Comparison of ENCODE assay signal across 1 cellular context in the genomic region with DNA sequence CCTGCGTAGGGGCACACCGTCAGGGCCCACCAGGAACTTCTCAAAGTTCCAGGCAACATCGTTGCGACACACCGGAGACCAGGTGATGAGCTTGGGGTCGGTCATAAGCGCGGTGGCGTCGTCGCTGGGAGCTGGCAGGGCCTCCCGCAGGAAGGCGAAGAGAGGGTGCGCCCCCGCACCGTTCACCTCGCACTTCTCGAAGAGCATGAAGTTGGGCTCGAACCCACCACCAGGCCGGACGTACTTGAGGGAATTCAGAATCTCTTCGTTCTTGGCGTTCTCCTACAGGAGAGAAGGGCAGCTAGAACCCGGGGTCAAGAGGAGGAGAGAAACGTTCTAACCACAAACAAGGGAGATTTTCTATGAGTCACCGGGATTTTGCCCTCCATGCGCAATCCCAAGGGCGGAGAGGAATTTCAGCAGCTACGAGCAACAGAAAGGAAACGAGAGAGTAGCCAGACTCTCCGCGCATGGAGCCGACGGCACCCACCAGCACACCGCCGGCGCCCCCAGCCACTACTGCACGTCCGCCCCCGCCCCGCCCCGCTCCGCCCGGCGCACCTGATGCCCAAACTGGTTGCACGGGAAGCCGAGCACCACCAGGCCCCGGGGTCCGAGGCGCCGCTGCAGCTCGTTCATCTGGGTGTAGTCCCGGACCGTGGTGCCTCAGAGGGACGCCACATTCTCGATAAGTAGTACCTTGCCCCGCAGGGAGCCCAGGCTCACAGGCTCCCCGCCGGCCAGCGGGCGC.
TF ChIP-seq lines count a peak whose summit lies in the region.

No MANE protein-coding gene starts in this region.

TF ChIP-seq in HepG2, 621 proteins besides CTCF, POLR2A, EP300 and RAD21 (continued from another document and continues in another):
- TF ChIP-seq, protein P1, sequence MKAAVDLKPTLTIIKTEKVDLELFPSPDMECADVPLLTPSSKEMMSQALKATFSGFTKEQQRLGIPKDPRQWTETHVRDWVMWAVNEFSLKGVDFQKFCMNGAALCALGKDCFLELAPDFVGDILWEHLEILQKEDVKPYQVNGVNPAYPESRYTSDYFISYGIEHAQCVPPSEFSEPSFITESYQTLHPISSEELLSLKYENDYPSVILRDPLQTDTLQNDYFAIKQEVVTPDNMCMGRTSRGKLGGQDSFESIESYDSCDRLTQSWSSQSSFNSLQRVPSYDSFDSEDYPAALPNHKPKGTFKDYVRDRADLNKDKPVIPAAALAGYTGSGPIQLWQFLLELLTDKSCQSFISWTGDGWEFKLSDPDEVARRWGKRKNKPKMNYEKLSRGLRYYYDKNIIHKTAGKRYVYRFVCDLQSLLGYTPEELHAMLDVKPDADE (CRISPR knock-in tag; IDR thresholded peaks at IDR 0.05) = 0 out of 2 replicates have a peak, but pooled peaks have one; percentile 4
- no peak for TF ChIP-seq FOXJ3 (CRISPR knock-in tag; IDR thresholded peaks at IDR 0.05; ENCODE audit: borderline replicate concordance)
- TF ChIP-seq ISL2 (CRISPR knock-in tag; IDR thresholded peaks at IDR 0.05) = no peak
- no peak for TF ChIP-seq HNRNPLL (IDR thresholded peaks at IDR 0.05; ENCODE audit: low read depth, low read length, poor library complexity, severe bottlenecking)
- no peak for TF ChIP-seq ZFP36L1 (CRISPR knock-in tag; IDR thresholded peaks at IDR 0.05)
- TF ChIP-seq, protein P2, sequence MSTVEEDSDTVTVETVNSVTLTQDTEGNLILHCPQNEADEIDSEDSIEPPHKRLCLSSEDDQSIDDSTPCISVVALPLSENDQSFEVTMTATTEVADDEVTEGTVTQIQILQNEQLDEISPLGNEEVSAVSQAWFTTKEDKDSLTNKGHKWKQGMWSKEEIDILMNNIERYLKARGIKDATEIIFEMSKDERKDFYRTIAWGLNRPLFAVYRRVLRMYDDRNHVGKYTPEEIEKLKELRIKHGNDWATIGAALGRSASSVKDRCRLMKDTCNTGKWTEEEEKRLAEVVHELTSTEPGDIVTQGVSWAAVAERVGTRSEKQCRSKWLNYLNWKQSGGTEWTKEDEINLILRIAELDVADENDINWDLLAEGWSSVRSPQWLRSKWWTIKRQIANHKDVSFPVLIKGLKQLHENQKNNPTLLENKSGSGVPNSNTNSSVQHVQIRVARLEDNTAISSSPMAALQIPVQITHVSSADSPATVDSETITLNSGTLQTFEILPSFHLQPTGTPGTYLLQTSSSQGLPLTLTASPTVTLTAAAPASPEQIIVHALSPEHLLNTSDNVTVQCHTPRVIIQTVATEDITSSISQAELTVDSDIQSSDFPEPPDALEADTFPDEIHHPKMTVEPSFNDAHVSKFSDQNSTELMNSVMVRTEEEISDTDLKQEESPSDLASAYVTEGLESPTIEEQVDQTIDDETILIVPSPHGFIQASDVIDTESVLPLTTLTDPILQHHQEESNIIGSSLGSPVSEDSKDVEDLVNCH (CRISPR knock-in tag; IDR thresholded peaks at IDR 0.05) = no peak
- TF ChIP-seq NCOA1 (CRISPR knock-in tag; IDR thresholded peaks at IDR 0.05) = no peak
- TF ChIP-seq, protein P3, sequence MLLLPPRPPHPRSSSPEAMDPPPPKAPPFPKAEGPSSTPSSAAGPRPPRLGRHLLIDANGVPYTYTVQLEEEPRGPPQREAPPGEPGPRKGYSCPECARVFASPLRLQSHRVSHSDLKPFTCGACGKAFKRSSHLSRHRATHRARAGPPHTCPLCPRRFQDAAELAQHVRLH (CRISPR knock-in tag; IDR thresholded peaks at IDR 0.05; ENCODE audit: borderline replicate concordance, low read depth) = no peak
- TF ChIP-seq, protein P4, sequence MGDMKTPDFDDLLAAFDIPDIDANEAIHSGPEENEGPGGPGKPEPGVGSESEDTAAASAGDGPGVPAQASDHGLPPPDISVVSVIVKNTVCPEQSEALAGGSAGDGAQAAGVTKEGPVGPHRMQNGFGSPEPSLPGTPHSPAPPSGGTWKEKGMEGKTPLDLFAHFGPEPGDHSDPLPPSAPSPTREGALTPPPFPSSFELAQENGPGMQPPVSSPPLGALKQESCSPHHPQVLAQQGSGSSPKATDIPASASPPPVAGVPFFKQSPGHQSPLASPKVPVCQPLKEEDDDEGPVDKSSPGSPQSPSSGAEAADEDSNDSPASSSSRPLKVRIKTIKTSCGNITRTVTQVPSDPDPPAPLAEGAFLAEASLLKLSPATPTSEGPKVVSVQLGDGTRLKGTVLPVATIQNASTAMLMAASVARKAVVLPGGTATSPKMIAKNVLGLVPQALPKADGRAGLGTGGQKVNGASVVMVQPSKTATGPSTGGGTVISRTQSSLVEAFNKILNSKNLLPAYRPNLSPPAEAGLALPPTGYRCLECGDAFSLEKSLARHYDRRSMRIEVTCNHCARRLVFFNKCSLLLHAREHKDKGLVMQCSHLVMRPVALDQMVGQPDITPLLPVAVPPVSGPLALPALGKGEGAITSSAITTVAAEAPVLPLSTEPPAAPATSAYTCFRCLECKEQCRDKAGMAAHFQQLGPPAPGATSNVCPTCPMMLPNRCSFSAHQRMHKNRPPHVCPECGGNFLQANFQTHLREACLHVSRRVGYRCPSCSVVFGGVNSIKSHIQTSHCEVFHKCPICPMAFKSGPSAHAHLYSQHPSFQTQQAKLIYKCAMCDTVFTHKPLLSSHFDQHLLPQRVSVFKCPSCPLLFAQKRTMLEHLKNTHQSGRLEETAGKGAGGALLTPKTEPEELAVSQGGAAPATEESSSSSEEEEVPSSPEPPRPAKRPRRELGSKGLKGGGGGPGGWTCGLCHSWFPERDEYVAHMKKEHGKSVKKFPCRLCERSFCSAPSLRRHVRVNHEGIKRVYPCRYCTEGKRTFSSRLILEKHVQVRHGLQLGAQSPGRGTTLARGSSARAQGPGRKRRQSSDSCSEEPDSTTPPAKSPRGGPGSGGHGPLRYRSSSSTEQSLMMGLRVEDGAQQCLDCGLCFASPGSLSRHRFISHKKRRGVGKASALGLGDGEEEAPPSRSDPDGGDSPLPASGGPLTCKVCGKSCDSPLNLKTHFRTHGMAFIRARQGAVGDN (CRISPR knock-in tag; IDR thresholded peaks at IDR 0.05) = peak; percentile 65
- 0 out of 2 replicates have a peak, but pooled peaks have one; percentile 30 for TF ChIP-seq ZMYM2 (CRISPR knock-in tag; IDR thresholded peaks at IDR 0.05)
- TF ChIP-seq ZNF782 (CRISPR knock-in tag; IDR thresholded peaks at IDR 0.05; ENCODE audit: borderline replicate concordance) = no peak
- TF ChIP-seq ZNF839 (CRISPR knock-in tag; IDR thresholded peaks at IDR 0.05; ENCODE audit: borderline replicate concordance) = no peak
- TF ChIP-seq MIER2 (CRISPR knock-in tag; IDR thresholded peaks at IDR 0.05) = no peak
- TF ChIP-seq ZNF737 (CRISPR knock-in tag; IDR thresholded peaks at IDR 0.05; ENCODE audit: borderline replicate concordance) = 0 out of 2 replicates have a peak, but pooled peaks have one; percentile 56
- no peak for TF ChIP-seq RFXANK (CRISPR knock-in tag; IDR thresholded peaks at IDR 0.05)
- TF ChIP-seq SP4 (CRISPR knock-in tag; IDR thresholded peaks at IDR 0.05) = no peak
- no peak for TF ChIP-seq ZNF577 (CRISPR knock-in tag; IDR thresholded peaks at IDR 0.05; ENCODE audit: borderline replicate concordance, low read depth)
- TF ChIP-seq ZZZ3 (CRISPR knock-in tag; IDR thresholded peaks at IDR 0.05; ENCODE audit: borderline replicate concordance) = no peak
- TF ChIP-seq NCOR1 (IDR thresholded peaks at IDR 0.05; ENCODE audit: borderline replicate concordance, low read length) = no peak
- no peak for TF ChIP-seq AKAP8 (CRISPR knock-in tag; IDR thresholded peaks at IDR 0.05)
- no peak for TF ChIP-seq EZH2 (conservative IDR thresholded peaks at IDR 0.05; ENCODE audit: low read depth, low read length)
- TF ChIP-seq FOXK2 (IDR thresholded peaks at IDR 0.05) = no peak
- TF ChIP-seq TRIM24 (CRISPR knock-in tag; IDR thresholded peaks at IDR 0.05) = no peak
- TF ChIP-seq, protein P5, sequence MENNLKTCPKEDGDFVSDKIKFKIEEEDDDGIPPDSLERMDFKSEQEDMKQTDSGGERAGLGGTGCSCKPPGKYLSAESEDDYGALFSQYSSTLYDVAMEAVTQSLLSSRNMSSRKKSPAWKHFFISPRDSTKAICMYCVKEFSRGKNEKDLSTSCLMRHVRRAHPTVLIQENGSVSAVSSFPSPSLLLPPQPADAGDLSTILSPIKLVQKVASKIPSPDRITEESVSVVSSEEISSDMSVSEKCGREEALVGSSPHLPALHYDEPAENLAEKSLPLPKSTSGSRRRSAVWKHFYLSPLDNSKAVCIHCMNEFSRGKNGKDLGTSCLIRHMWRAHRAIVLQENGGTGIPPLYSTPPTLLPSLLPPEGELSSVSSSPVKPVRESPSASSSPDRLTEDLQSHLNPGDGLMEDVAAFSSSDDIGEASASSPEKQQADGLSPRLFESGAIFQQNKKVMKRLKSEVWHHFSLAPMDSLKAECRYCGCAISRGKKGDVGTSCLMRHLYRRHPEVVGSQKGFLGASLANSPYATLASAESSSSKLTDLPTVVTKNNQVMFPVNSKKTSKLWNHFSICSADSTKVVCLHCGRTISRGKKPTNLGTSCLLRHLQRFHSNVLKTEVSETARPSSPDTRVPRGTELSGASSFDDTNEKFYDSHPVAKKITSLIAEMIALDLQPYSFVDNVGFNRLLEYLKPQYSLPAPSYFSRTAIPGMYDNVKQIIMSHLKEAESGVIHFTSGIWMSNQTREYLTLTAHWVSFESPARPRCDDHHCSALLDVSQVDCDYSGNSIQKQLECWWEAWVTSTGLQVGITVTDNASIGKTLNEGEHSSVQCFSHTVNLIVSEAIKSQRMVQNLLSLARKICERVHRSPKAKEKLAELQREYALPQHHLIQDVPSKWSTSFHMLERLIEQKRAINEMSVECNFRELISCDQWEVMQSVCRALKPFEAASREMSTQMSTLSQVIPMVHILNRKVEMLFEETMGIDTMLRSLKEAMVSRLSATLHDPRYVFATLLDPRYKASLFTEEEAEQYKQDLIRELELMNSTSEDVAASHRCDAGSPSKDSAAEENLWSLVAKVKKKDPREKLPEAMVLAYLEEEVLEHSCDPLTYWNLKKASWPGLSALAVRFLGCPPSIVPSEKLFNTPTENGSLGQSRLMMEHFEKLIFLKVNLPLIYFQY (CRISPR knock-in tag; IDR thresholded peaks at IDR 0.05; ENCODE audit: borderline replicate concordance) = no peak
- TF ChIP-seq ZNF501 (CRISPR knock-in tag; IDR thresholded peaks at IDR 0.05) = no peak
- no peak for TF ChIP-seq PHF5A (CRISPR knock-in tag; IDR thresholded peaks at IDR 0.05; ENCODE audit: low read depth, unreplicated experiment)
- TF ChIP-seq ZNF10 (CRISPR knock-in tag; IDR thresholded peaks at IDR 0.05; ENCODE audit: borderline replicate concordance, low read depth) = no peak
- TF ChIP-seq ZFP90 (CRISPR knock-in tag; IDR thresholded peaks at IDR 0.05; ENCODE audit: borderline replicate concordance) = 0 out of 2 replicates have a peak, but pooled peaks have one; percentile 15
- no peak for TF ChIP-seq ZBTB1 (CRISPR knock-in tag; IDR thresholded peaks at IDR 0.05; ENCODE audit: borderline replicate concordance)
- TF ChIP-seq NFATC3 (CRISPR knock-in tag; IDR thresholded peaks at IDR 0.05) = no peak
- TF ChIP-seq FIP1L1 (IDR thresholded peaks at IDR 0.05; ENCODE audit: borderline replicate concordance, insufficient read depth, low read depth, low read length) = no peak
- no peak for TF ChIP-seq CENPX (CRISPR knock-in tag; IDR thresholded peaks at IDR 0.05)
- TF ChIP-seq CBX1 (IDR thresholded peaks at IDR 0.05; ENCODE audit: low read depth) = no peak
- TF ChIP-seq, protein P6, sequence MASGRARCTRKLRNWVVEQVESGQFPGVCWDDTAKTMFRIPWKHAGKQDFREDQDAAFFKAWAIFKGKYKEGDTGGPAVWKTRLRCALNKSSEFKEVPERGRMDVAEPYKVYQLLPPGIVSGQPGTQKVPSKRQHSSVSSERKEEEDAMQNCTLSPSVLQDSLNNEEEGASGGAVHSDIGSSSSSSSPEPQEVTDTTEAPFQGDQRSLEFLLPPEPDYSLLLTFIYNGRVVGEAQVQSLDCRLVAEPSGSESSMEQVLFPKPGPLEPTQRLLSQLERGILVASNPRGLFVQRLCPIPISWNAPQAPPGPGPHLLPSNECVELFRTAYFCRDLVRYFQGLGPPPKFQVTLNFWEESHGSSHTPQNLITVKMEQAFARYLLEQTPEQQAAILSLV (CRISPR knock-in tag; IDR thresholded peaks at IDR 0.05; ENCODE audit: borderline replicate concordance) = no peak
- TF ChIP-seq, protein P7, sequence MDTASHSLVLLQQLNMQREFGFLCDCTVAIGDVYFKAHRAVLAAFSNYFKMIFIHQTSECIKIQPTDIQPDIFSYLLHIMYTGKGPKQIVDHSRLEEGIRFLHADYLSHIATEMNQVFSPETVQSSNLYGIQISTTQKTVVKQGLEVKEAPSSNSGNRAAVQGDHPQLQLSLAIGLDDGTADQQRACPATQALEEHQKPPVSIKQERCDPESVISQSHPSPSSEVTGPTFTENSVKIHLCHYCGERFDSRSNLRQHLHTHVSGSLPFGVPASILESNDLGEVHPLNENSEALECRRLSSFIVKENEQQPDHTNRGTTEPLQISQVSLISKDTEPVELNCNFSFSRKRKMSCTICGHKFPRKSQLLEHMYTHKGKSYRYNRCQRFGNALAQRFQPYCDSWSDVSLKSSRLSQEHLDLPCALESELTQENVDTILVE (CRISPR knock-in tag; IDR thresholded peaks at IDR 0.05) = no peak
- no peak for TF ChIP-seq TAF15 (IDR thresholded peaks at IDR 0.05; ENCODE audit: low read depth, low read length, poor library complexity, severe bottlenecking)
- no peak for TF ChIP-seq NFIB (CRISPR knock-in tag; IDR thresholded peaks at IDR 0.05; ENCODE audit: borderline replicate concordance)
- no peak for TF ChIP-seq CHD4 (IDR thresholded peaks at IDR 0.05; ENCODE audit: borderline replicate concordance, low read length)
- TF ChIP-seq ARNTL (CRISPR knock-in tag; IDR thresholded peaks at IDR 0.05) = no peak
- no peak for TF ChIP-seq ZNF468 (CRISPR knock-in tag; IDR thresholded peaks at IDR 0.05)
- TF ChIP-seq, protein P8, sequence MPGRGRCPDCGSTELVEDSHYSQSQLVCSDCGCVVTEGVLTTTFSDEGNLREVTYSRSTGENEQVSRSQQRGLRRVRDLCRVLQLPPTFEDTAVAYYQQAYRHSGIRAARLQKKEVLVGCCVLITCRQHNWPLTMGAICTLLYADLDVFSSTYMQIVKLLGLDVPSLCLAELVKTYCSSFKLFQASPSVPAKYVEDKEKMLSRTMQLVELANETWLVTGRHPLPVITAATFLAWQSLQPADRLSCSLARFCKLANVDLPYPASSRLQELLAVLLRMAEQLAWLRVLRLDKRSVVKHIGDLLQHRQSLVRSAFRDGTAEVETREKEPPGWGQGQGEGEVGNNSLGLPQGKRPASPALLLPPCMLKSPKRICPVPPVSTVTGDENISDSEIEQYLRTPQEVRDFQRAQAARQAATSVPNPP (CRISPR knock-in tag; IDR thresholded peaks at IDR 0.05) = no peak
- TF ChIP-seq SAP130 (CRISPR knock-in tag; IDR thresholded peaks at IDR 0.05; ENCODE audit: low read depth) = peak; percentile 47; the same call in 1 of the 2 replicates
- no peak for TF ChIP-seq ZNF138 (CRISPR knock-in tag; IDR thresholded peaks at IDR 0.05; ENCODE audit: low read depth)
